ENCODE assay signal across 7 cellular contexts in the genomic region with DNA sequence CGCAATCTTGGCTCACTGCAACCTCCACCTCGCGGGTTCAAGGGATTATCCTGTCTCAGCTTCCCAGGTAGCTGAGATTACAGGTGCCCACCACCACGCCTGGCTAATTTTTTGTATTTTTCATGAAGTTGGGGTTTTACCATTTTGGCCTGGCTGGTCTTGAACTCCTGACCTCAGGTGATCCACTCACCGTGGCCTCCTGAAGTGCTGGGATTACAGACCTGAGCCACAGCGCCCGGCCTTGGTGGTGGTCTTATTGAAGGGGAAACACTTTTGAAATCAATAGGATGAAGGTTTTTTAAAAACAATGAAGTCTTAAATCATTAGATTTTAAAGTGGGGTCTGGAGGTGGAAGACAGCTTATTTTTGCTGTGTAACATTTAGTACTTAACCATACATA. TPM values are rescaled to one million over a fixed set of nuclear protein-coding genes. Genes with fewer than 3 reads are reported as not detected.
DNase-seq lines count a peak whose midpoint lies in the region; ATAC-seq, FAIRE-seq and TF ChIP-seq lines count a peak whose summit lies in the region.
"Not testable (repeated sequence)": the region's sequence is repeated elsewhere in the genome, so short reads cannot be mapped to it uniquely, and the experiment has no call there.

No MANE protein-coding gene starts in this region.

- DNase-seq in central memory CD8-positive, alpha-beta T cell (ENCODE audit: low spot score in 2 of 2); HepG2 (ENCODE audit: low spot score); neural crest cell (ENCODE audit: low read depth, low spot score): not testable (repeated sequence)
- DNase-seq in endodermal cell (peak; percentile 38), posterior vena cava (ENCODE audit: low spot score) (peak; percentile 47)
- peak; percentile 3 for DNase-seq in stimulated activated CD8-positive, alpha-beta memory T cell treated with anti-CD3 and anti-CD28 coated beads, Interleukin-4, amount 100 ng/mL, for 48 hours

- not testable (repeated sequence) for H2AFZ ChIP-seq in Loucy (ENCODE audit: low read length); HepG2 (ENCODE audit: low read length)

- H3K4me1 ChIP-seq in Loucy (ENCODE audit: insufficient read depth, low read length, poor library complexity, severe bottlenecking) (peaks cover 21% of the 10 kb centered on the region), HepG2 (ENCODE audit: insufficient read depth, low read length) (peaks cover 11% of the 10 kb centered on the region)
- H3K4me1 ChIP-seq in endodermal cell (ENCODE audit: control insufficient read depth, insufficient read depth, low read length) = not testable (repeated sequence)

- peak overlapping the region; percentile 38 for H3K27ac Mint-ChIP-seq in central memory CD8-positive, alpha-beta T cell (ENCODE audit: low read depth)
- not testable (repeated sequence) for H3K27ac Mint-ChIP-seq in endodermal cell; neural crest cell (ENCODE audit: unreplicated experiment)

- not testable (repeated sequence) for TF ChIP-seq RAD21 in HepG2 (CRISPR knock-in tag; IDR thresholded peaks at IDR 0.05)

- peaks cover 27% of the 10 kb centered on the region for H3K36me3 Mint-ChIP-seq in central memory CD8-positive, alpha-beta T cell (ENCODE audit: insufficient read depth)
- H3K36me3 Mint-ChIP-seq in endodermal cell (ENCODE audit: low read depth) = peaks cover 53% of the 10 kb centered on the region
- H3K36me3 Mint-ChIP-seq in neural crest cell (ENCODE audit: low read depth) = peaks cover 10% of the 10 kb centered on the region

- peak overlapping the region; percentile 68 for H3K4me2 ChIP-seq in Loucy (ENCODE audit: low read depth, low read length, poor library complexity, severe bottlenecking)
- not testable (repeated sequence) for H3K4me2 ChIP-seq in HepG2 (ENCODE audit: low read depth, low read length)

- WGBS in endodermal cell (ENCODE audit: insufficient coverage in 1 of 2, insufficient read length in 1 of 2), 2 experiments = 96 to 98% methylated on average over 5 to 7 of the region's 7 CpGs
- WGBS in HepG2 (ENCODE audit: low lambda C conversion rate) = 100% methylated on average over 7 of the region's 7 CpGs

- H3F3A ChIP-seq in Loucy (ENCODE audit: low read depth) = not testable (repeated sequence)

- CTCF ChIA-PET in HepG2 (lab: Yijun Ruan, JAX; ENCODE audit: low intra/inter-chr PET ratio, low total read pairs) = not testable (repeated sequence)

- in situ Hi-C loops in HepG2 (cut with HindIII; ENCODE audit: extremely low pct_ligation_motif_present, low pct_unique_long_range_greater_than_20kb) = not testable (repeated sequence)

- H3K27me3 Mint-ChIP-seq in central memory CD8-positive, alpha-beta T cell; endodermal cell (ENCODE audit: insufficient read depth); neural crest cell (ENCODE audit: low read depth): not testable (repeated sequence)

- ATAC-seq in central memory CD8-positive, alpha-beta T cell (replicated peaks; ENCODE audit: extremely low read depth, poor library complexity, severe bottlenecking); HepG2: not testable (repeated sequence)

- not testable (repeated sequence) for H3K9me3 ChIP-seq in Loucy (ENCODE audit: insufficient read depth, low read depth, low read length); endodermal cell (ENCODE audit: control insufficient read depth, low read length); HepG2 (ENCODE audit: low read length)

- not testable (repeated sequence) for TF ChIP-seq EP300 in HepG2 (IDR thresholded peaks at IDR 0.05; ENCODE audit: low read depth in 2 of 2, low read length in 2 of 2); HepG2 (CRISPR knock-in tag; IDR thresholded peaks at IDR 0.05; ENCODE audit: borderline replicate concordance)

- not testable (repeated sequence) for H3K36me3 ChIP-seq in Loucy (ENCODE audit: insufficient read depth, low read length); HepG2 (replicated peaks in 1 of 2; ENCODE audit: control insufficient read depth in 1 of 2, insufficient read depth in 2 of 2, low read length in 2 of 2)
- peaks cover 36% of the 10 kb centered on the region for H3K36me3 ChIP-seq in endodermal cell (ENCODE audit: control insufficient read depth, insufficient read depth, low read length)

- H3K27ac ChIP-seq in endodermal cell (ENCODE audit: low read depth, low read length); HepG2 (ENCODE audit: extremely low read length, insufficient read depth, low read length): not testable (repeated sequence)

- not testable (repeated sequence) for H3K9me3 Mint-ChIP-seq in central memory CD8-positive, alpha-beta T cell; endodermal cell; neural crest cell

- not testable (repeated sequence) for BruUV-seq in HepG2 (replicated peaks; lab: Mats Ljungman, UMichigan)

- not testable (repeated sequence) for TF ChIP-seq POLR2A in HepG2 (IDR thresholded peaks at IDR 0.05; ENCODE audit: insufficient read depth in 1 of 2, low read depth in 2 of 2, low read length in 2 of 2)

- H3K4me3 Mint-ChIP-seq in central memory CD8-positive, alpha-beta T cell; endodermal cell: not testable (repeated sequence)
- peak overlapping the region; percentile 27 for H3K4me3 Mint-ChIP-seq in neural crest cell

- not testable (repeated sequence) for FAIRE-seq in HepG2 (lab: Jason Lieb, UNC)

- peaks cover 13% of the 10 kb centered on the region for H3K4me1 Mint-ChIP-seq in central memory CD8-positive, alpha-beta T cell
- H3K4me1 Mint-ChIP-seq in endodermal cell = not testable (repeated sequence)
- H3K4me1 Mint-ChIP-seq in neural crest cell = peaks cover 15% of the 10 kb centered on the region

- intact Hi-C loops in HepG2 (cut with micrococcal nuclease; ENCODE audit: unreplicated experiment); posterior vena cava (cut with DNase I): not testable (repeated sequence)

- peaks cover 58% of the 10 kb centered on the region for H4K20me1 ChIP-seq in Loucy (ENCODE audit: insufficient read depth, low read length, poor library complexity, severe bottlenecking)
- H4K20me1 ChIP-seq in HepG2 (ENCODE audit: insufficient read depth, low read length) = not testable (repeated sequence)

- TF ChIP-seq CTCF in Loucy (conservative IDR thresholded peaks at IDR 0.05; ENCODE audit: low read length); endodermal cell (conservative IDR thresholded peaks at IDR 0.05); HepG2 (CRISPR knock-in tag; IDR thresholded peaks at IDR 0.05); neural crest cell (conservative IDR thresholded peaks at IDR 0.05): not testable (repeated sequence)

- H3K9ac ChIP-seq in Loucy (ENCODE audit: low read depth, low read length, poor library complexity, severe bottlenecking); endodermal cell (ENCODE audit: extremely low read depth, low read length, poor library complexity, severe bottlenecking); HepG2 (ENCODE audit: insufficient read depth, low read depth, low read length): not testable (repeated sequence)

- peak overlapping the region; percentile 55 for H3K4me3 ChIP-seq in Loucy (ENCODE audit: low read length, poor library complexity, severe bottlenecking)
- H3K4me3 ChIP-seq in endodermal cell (ENCODE audit: low read length); HepG2 (replicated peaks in 1 of 3; ENCODE audit: insufficient read depth in 1 of 3, low read depth in 2 of 3, low read length in 3 of 3): not testable (repeated sequence)

- H3K79me2 ChIP-seq in Loucy (ENCODE audit: insufficient read depth, low read length) = peaks cover 86% of the 10 kb centered on the region
- H3K79me2 ChIP-seq in HepG2 (ENCODE audit: insufficient read depth, low read length) = peaks cover 49% of the 10 kb centered on the region

- H3K9me2 ChIP-seq in Loucy (replicated peaks; ENCODE audit: low read depth, low read length) = not testable (repeated sequence)

- not testable (repeated sequence) for H3K27me3 ChIP-seq in Loucy (ENCODE audit: insufficient read depth, low read length, poor library complexity, severe bottlenecking); endodermal cell (ENCODE audit: control insufficient read depth, insufficient read depth, low read length, poor library complexity, severe bottlenecking); HepG2 (ENCODE audit: control insufficient read depth in 1 of 2, insufficient read depth in 2 of 2, low read length in 2 of 2)

- POLR2A ChIA-PET in HepG2 (lab: Yijun Ruan, JAX) = not testable (repeated sequence)

RNA-seq across cellular contexts. Expression of gene SUZ12, which starts 5.6 kb away (rescaled TPM):
- total RNA-seq in endodermal cell = 10 to 100 TPM; 32.6 to 41.7 TPM
- 35.2 TPM for polyA plus RNA-seq in endodermal cell (2013, experiment 1 of 2)
- polyA plus RNA-seq in endodermal cell (2013, experiment 2 of 2) = 38.0 TPM
- 11.7 and 30.2 TPM in 2 replicates for total RNA-seq in HepG2 (2016; rRNA removed; fragmentation: Illumina TruSeq; extraction: Trizol)
- total RNA-seq in HepG2 (2016; cell fraction: cytosol; rRNA removed; fragmentation: Illumina TruSeq; extraction: Trizol; ENCODE audit: low read depth) = 7.4 and 7.7 TPM in 2 replicates
- 10.5 and 28.9 TPM in 2 replicates for total RNA-seq in HepG2 (2016; cell fraction: insoluble cytoplasmic fraction; rRNA removed; fragmentation: Illumina TruSeq; extraction: Trizol)
- 16.1 and 17.6 TPM in 2 replicates for total RNA-seq in HepG2 (2016; cell fraction: membrane; rRNA removed; fragmentation: Illumina TruSeq; extraction: Trizol)
- total RNA-seq in HepG2 (2016; cell fraction: nucleus; rRNA removed; fragmentation: Illumina TruSeq; extraction: Trizol) = 22.3 and 24.9 TPM in 2 replicates
- 11.8 and 15.6 TPM in 2 replicates for polyA plus RNA-seq in HepG2 (2011; rRNA removed)
- 4.5 and 7.2 TPM in 2 replicates for polyA plus RNA-seq in HepG2 (2011; cell fraction: cytosol; rRNA removed)
- 9.8 and 11.1 TPM in 2 replicates for polyA plus RNA-seq in HepG2 (2011; cell fraction: nucleus; rRNA removed)
- 16.2 and 20.5 TPM in 2 replicates for polyA plus RNA-seq in HepG2 (2012)
- polyA plus RNA-seq in HepG2 (2016; cell fraction: cytosol; fragmentation: Illumina TruSeq; extraction: Trizol; ENCODE audit: low read depth) = 2.2 and 2.7 TPM in 2 replicates
- polyA plus RNA-seq in HepG2 (2016; cell fraction: insoluble cytoplasmic fraction; fragmentation: Illumina TruSeq; extraction: Trizol; ENCODE audit: low read depth) = 36.4 and 36.6 TPM in 2 replicates
- polyA plus RNA-seq in HepG2 (2016; cell fraction: membrane; fragmentation: Illumina TruSeq; extraction: Trizol; ENCODE audit: low read depth) = 11.8 and 14.7 TPM in 2 replicates
- polyA plus RNA-seq in HepG2 (2016; cell fraction: nucleus; fragmentation: Illumina TruSeq; extraction: Trizol; ENCODE audit: insufficient read depth, low read depth) = 36.8 and 40.9 TPM in 2 replicates
- polyA minus RNA-seq in HepG2 (2011; rRNA and poly(A)+ RNA removed; ENCODE audit: low replicate concordance) = 4.7 and 13.3 TPM in 2 replicates
- polyA minus RNA-seq in HepG2 (2011; cell fraction: cytosol; rRNA and poly(A)+ RNA removed) = 11.4 and 15.0 TPM in 2 replicates
- 18.2 and 20.6 TPM in 2 replicates for polyA minus RNA-seq in HepG2 (2011; cell fraction: nucleus; rRNA and poly(A)+ RNA removed)
- 40.2 and 43.9 TPM in 2 replicates for total RNA-seq in neural crest cell
- total RNA-seq in posterior vena cava = 10 to 100 TPM; 18.0 to 22.7 TPM

RNA-seq across cellular contexts. Expression of gene UTP6, which starts 40.9 kb away (rescaled TPM):
- total RNA-seq in endodermal cell = 100 to 1,000 TPM in 1 of 2 donors, 10 to 100 TPM in 1; 85.3 to 100 TPM
- 59.5 TPM for polyA plus RNA-seq in endodermal cell (2013, experiment 1 of 2)
- 54.1 TPM for polyA plus RNA-seq in endodermal cell (2013, experiment 2 of 2)
- 93.7 and 162 TPM in 2 replicates for total RNA-seq in HepG2 (2016; rRNA removed; fragmentation: Illumina TruSeq; extraction: Trizol)
- total RNA-seq in HepG2 (2016; cell fraction: cytosol; rRNA removed; fragmentation: Illumina TruSeq; extraction: Trizol; ENCODE audit: low read depth) = 9.1 and 11.1 TPM in 2 replicates
- total RNA-seq in HepG2 (2016; cell fraction: insoluble cytoplasmic fraction; rRNA removed; fragmentation: Illumina TruSeq; extraction: Trizol) = 99.4 and 154 TPM in 2 replicates
- total RNA-seq in HepG2 (2016; cell fraction: membrane; rRNA removed; fragmentation: Illumina TruSeq; extraction: Trizol) = 18.3 and 28.4 TPM in 2 replicates
- 53.4 and 68.3 TPM in 2 replicates for total RNA-seq in HepG2 (2016; cell fraction: nucleus; rRNA removed; fragmentation: Illumina TruSeq; extraction: Trizol)
- 19.6 and 27.3 TPM in 2 replicates for polyA plus RNA-seq in HepG2 (2011; rRNA removed)
- polyA plus RNA-seq in HepG2 (2011; cell fraction: cytosol; rRNA removed) = 5.3 and 10.8 TPM in 2 replicates
- polyA plus RNA-seq in HepG2 (2011; cell fraction: nucleus; rRNA removed) = 10.4 and 19.6 TPM in 2 replicates
- polyA plus RNA-seq in HepG2 (2012) = 55.1 and 58.2 TPM in 2 replicates
- 10.9 and 11.2 TPM in 2 replicates for polyA plus RNA-seq in HepG2 (2016; cell fraction: cytosol; fragmentation: Illumina TruSeq; extraction: Trizol; ENCODE audit: low read depth)
- 125 and 141 TPM in 2 replicates for polyA plus RNA-seq in HepG2 (2016; cell fraction: insoluble cytoplasmic fraction; fragmentation: Illumina TruSeq; extraction: Trizol; ENCODE audit: low read depth)
- polyA plus RNA-seq in HepG2 (2016; cell fraction: membrane; fragmentation: Illumina TruSeq; extraction: Trizol; ENCODE audit: low read depth) = 11.9 and 16.3 TPM in 2 replicates
- polyA plus RNA-seq in HepG2 (2016; cell fraction: nucleus; fragmentation: Illumina TruSeq; extraction: Trizol; ENCODE audit: insufficient read depth, low read depth) = 109 and 112 TPM in 2 replicates
- 3.3 and 9.7 TPM in 2 replicates for polyA minus RNA-seq in HepG2 (2011; rRNA and poly(A)+ RNA removed; ENCODE audit: low replicate concordance)
- 9.6 and 15.2 TPM in 2 replicates for polyA minus RNA-seq in HepG2 (2011; cell fraction: cytosol; rRNA and poly(A)+ RNA removed)
- 21.0 and 21.1 TPM in 2 replicates for polyA minus RNA-seq in HepG2 (2011; cell fraction: nucleus; rRNA and poly(A)+ RNA removed)
- total RNA-seq in neural crest cell = 73.3 and 77.7 TPM in 2 replicates
- total RNA-seq in posterior vena cava = 10 to 100 TPM; 41.0 to 51.4 TPM
